ENCODE assay signal across 8 cellular contexts in genomic region chr17:7914771-7915610, GRCh38. TPM values are rescaled to one million over a fixed set of nuclear protein-coding genes. Genes with fewer than 3 reads are reported as not detected.
A peak's percentile ranks its signal among the peaks of the same experiment; 100 is the strongest.
DNase-seq lines count a peak whose midpoint lies in the region; ATAC-seq and TF ChIP-seq lines count a peak whose summit lies in the region.

No MANE protein-coding gene starts in this region.

- H3K4me1 Mint-ChIP-seq in WTC11 = peaks cover 13% of the 10 kb centered on the region

- H2AFZ ChIP-seq in DND-41 (ENCODE audit: low read depth, low read length) = peak overlapping the region; percentile 76

- no peaks in the 10 kb centered on the region for H3K27me3 ChIP-seq in DND-41 (ENCODE audit: insufficient read depth, low read length, poor library complexity)
- H3K27me3 ChIP-seq in foreskin keratinocyte = no peaks in the 10 kb centered on the region
- no peaks in the 10 kb centered on the region for H3K27me3 ChIP-seq in prostate gland (replicated peaks; ENCODE audit: insufficient read depth)

- H3K36me3 ChIP-seq in DND-41 (ENCODE audit: insufficient read depth, low read length) (peaks cover 29% of the 10 kb centered on the region), prostate gland (peaks cover 4 to 12% of the 10 kb centered on the region in 2 donors)

- H3K27ac ChIP-seq in DND-41 (ENCODE audit: low read length) (peak overlapping the region; percentile 84), foreskin keratinocyte (peak overlapping the region; percentile 10), prostate gland (peak overlapping the region; percentile 90 to 95)

- H3K4me1 ChIP-seq in DND-41 (ENCODE audit: insufficient read depth, low read length) = peaks cover 36% of the 10 kb centered on the region
- peaks cover 7% of the 10 kb centered on the region for H3K4me1 ChIP-seq in foreskin keratinocyte
- H3K4me1 ChIP-seq in prostate gland (replicated peaks) = peaks cover 7% of the 10 kb centered on the region

- TF ChIP-seq CTCF in DND-41 (IDR thresholded peaks at IDR 0.05; ENCODE audit: borderline replicate concordance, extremely low read depth, low read length, poor library complexity, severe bottlenecking) (no peak), WTC11 (IDR thresholded peaks at IDR 0.05) (no peak), foreskin keratinocyte (conservative IDR thresholded peaks at IDR 0.05) (no peak), prostate gland (IDR thresholded peaks at IDR 0.05) (no peak)

- WGBS in prostate gland = 7% methylated on average over 20 of the region's 20 CpGs

- H3K4me3 ChIP-seq in DND-41 (ENCODE audit: low read depth in 1 of 2, low read length in 2 of 2) (peak overlapping the region; percentile 31 to 66), prostate gland (peak overlapping the region; percentile 47 to 51)

- no peak for ATAC-seq in DND-41 (ENCODE audit: insufficient read depth, low read depth)
- ATAC-seq in HG02623 (IDR thresholded peaks at IDR 0.05; ENCODE audit: unreplicated experiment) = peak; percentile 8
- ATAC-seq in WTC11 = peak; percentile 8; the same call in 1 of the 2 replicates
- peak; percentile 40 for ATAC-seq in foreskin keratinocyte

- H3K4me2 ChIP-seq in DND-41 (ENCODE audit: insufficient read depth, low read length) = peak overlapping the region; percentile 98

- H3K79me2 ChIP-seq in DND-41 (ENCODE audit: insufficient read depth, low read length) = peaks cover 12% of the 10 kb centered on the region

- H3K9me3 ChIP-seq in DND-41 (ENCODE audit: insufficient read depth, low read length, severe bottlenecking) = no peaks in the 10 kb centered on the region
- H3K9me3 ChIP-seq in prostate gland = no peaks in the 10 kb centered on the region

- CTCF ChIA-PET in WTC11 (lab: Charles Lee) = interaction anchor here (0.6 to 6.3 kb wide), 11 partner anchors 16 to 172 kb away, joined by 3 to 53 read pairs (median 4); partner anchors contain the start of genes ALOX15B and NAA38

- intact Hi-C loops in prostate gland (cut with DNase I) = loop anchor here (5.0 kb wide), 1 partner anchor 142 kb away; no protein-coding TSS in a partner anchor

- H3K9ac ChIP-seq in DND-41 (ENCODE audit: low read depth, low read length) = peak overlapping the region; percentile 89

- H3K36me3 Mint-ChIP-seq in WTC11 = no peaks in the 10 kb centered on the region

- no peak for TF ChIP-seq POLR2A in prostate gland (IDR thresholded peaks at IDR 0.05)

- DNase-seq in DND-41 = no peak
- DNase-seq in WTC11 (ENCODE audit: low spot score) = no peak
- DNase-seq in foreskin keratinocyte = peak; percentile 77 to 82
- peak; percentile 59 for DNase-seq in prostate gland (ENCODE audit: low spot score)
- no peak for DNase-seq in NCI-H1694 treated with DMSO at 0.1 percent for 48 hours (lab: John Stamatoyannopoulos, UW)
- no peak for DNase-seq in DMS114 treated with DMSO at 0.1 percent for 48 hours (lab: John Stamatoyannopoulos, UW; ENCODE audit: unreplicated experiment)
- DNase-seq in NCI-H2081 (lab: John Stamatoyannopoulos, UW) = no peak

- H4K20me1 ChIP-seq in DND-41 (ENCODE audit: insufficient read depth, low read length) = peaks cover 9% of the 10 kb centered on the region; the same call in 1 of the 2 replicates

- POLR2A ChIA-PET in WTC11 (lab: Charles Lee) = interaction anchor here (1.3 kb wide), 1 partner anchor 15 kb away, joined by 3 read pairs; the partner anchor contains the start of gene KCNAB3

- no peak overlapping the region for H3K27ac Mint-ChIP-seq in WTC11

- 0 out of 2 replicates have a peak, but pooled peaks cover 3% of the 10 kb centered on the region for H3K9me3 Mint-ChIP-seq in WTC11

- peak overlapping the region; percentile 72 for H3K4me3 Mint-ChIP-seq in WTC11

- H3K27me3 Mint-ChIP-seq in WTC11 (ENCODE audit: low read depth) = peaks cover 63% of the 10 kb centered on the region

TF ChIP-seq in WTC11, 78 proteins besides CTCF, POLR2A, EP300 and RAD21:
- TF ChIP-seq MAX (CRISPR knock-in tag; IDR thresholded peaks at IDR 0.05) (no peak), ZNF138 (CRISPR knock-in tag; conservative IDR thresholded peaks at IDR 0.05) (0 out of 2 replicates have a peak, but pooled peaks have one; percentile 1), ATF1 (CRISPR knock-in tag; IDR thresholded peaks at IDR 0.05) (0 out of 2 replicates have a peak, but pooled peaks have one; percentile 5), ZNF263 (CRISPR knock-in tag; IDR thresholded peaks at IDR 0.05; ENCODE audit: low read depth) (0 out of 2 replicates have a peak, but pooled peaks have one; percentile 9), RORB (CRISPR knock-in tag; IDR thresholded peaks at IDR 0.05) (no peak), GTF2I (CRISPR knock-in tag; conservative IDR thresholded peaks at IDR 0.05) (no peak)
TF ChIP-seq in WTC11: peak in this region for 3.

RNA-seq across cellular contexts. Expression of gene RNF227, which starts 1.1 kb away (rescaled TPM):
- 0.83 to 1.8 TPM (median 0.94 TPM) in 3 replicates for total RNA-seq in WTC11 (2021)
- 1.9 and 2.3 TPM in 2 replicates for total RNA-seq in foreskin keratinocyte
- polyA plus RNA-seq in foreskin keratinocyte = 1.5 TPM in 2 replicates
- total RNA-seq in prostate gland = 10 to 100 TPM in 1 of 2 donors, 1 to 10 TPM in 1; 7.8 to 32.4 TPM

RNA-seq across cellular contexts. Expression of gene KCNAB3, which starts 14.7 kb away (rescaled TPM):
- total RNA-seq in WTC11 (2021) (3.2 to 6.7 TPM (median 6.5 TPM) in 3 replicates), foreskin keratinocyte (0.78 and 1.0 TPM in 2 replicates), prostate gland (1 to 10 TPM; 1.2 to 4.5 TPM)
- polyA plus RNA-seq in foreskin keratinocyte = 0.81 and 0.83 TPM in 2 replicates

RNA-seq across cellular contexts. Expression of gene TRAPPC1, which starts 16.8 kb away (rescaled TPM):
- 99.7 to 135 TPM (median 125 TPM) in 3 replicates for total RNA-seq in WTC11 (2021)
- 117 and 135 TPM in 2 replicates for total RNA-seq in foreskin keratinocyte
- 359 and 390 TPM in 2 replicates for polyA plus RNA-seq in foreskin keratinocyte
- total RNA-seq in prostate gland = 10 to 100 TPM; 57.9 to 70.9 TPM

RNA-seq across cellular contexts. Expression of gene CNTROB, which starts 17.0 kb away (rescaled TPM):
- total RNA-seq in WTC11 (2021) = 37.0 to 39.7 TPM (median 38.5 TPM) in 3 replicates
- total RNA-seq in foreskin keratinocyte = 29.0 and 31.8 TPM in 2 replicates
- 28.2 and 29.1 TPM in 2 replicates for polyA plus RNA-seq in foreskin keratinocyte
- total RNA-seq in prostate gland = 10 to 100 TPM; 25.2 to 42.0 TPM

RNA-seq across cellular contexts. Expression of gene CHD3, which starts 26.4 kb away (rescaled TPM):
- total RNA-seq in WTC11 (2021) = 38.9 to 42.0 TPM (median 39.5 TPM) in 3 replicates
- total RNA-seq in foreskin keratinocyte = 89.8 and 91.3 TPM in 2 replicates
- 66.8 and 76.4 TPM in 2 replicates for polyA plus RNA-seq in foreskin keratinocyte
- total RNA-seq in prostate gland = 100 to 1,000 TPM; 166 to 196 TPM

Comparison
In these comparisons a context has a peak if more than half of its experiments do, and no peak if none do; other contexts are left out.
1. DNase-seq: peak in foreskin keratinocyte (2 of 2) and prostate gland (single experiment); none in DND-41 (single experiment), WTC11 (single experiment), NCI-H1694 treated with DMSO at 0.1 percent for 48 hours (single experiment), DMS114 treated with DMSO at 0.1 percent for 48 hours (single experiment) and NCI-H2081 (0 of 2).
2. H3K27ac ChIP-seq: peak in every context shown above with its lines; median percentile 92 in prostate gland; 84 in DND-41; 10 in foreskin keratinocyte.